In genomic region chr5:14367364-14367763, GRCh38 we compare ENCODE assay signal across 13 cellular contexts.
DNase-seq lines count a peak whose midpoint lies in the region; ATAC-seq and TF ChIP-seq lines count a peak whose summit lies in the region.
"Had no signal": no experiment of that assay in that cellular context is flagged by ENCODE, and none has a peak within 500 bp of the region (broad histone marks: within the 10 kb centered on the region; RNA-seq: fewer than 3 reads in every experiment).

No MANE protein-coding gene starts in this region.

- no peak overlapping the region for H3K4me3 ChIP-seq in heart left ventricle

- CTCF ChIA-PET in activated CD8-positive, alpha-beta T cell treated with anti-CD3 and anti-CD28 coated beads, Interleukin-2, amount 10 ng/mL, durations not matched to agents 7 days and 5 days (lab: Charles Lee), result interaction anchor here (1.1 to 13.4 kb wide), 7 partner anchors 16 to 288 kb away, joined by 4 to 304 read pairs (median 29); no protein-coding TSS in a partner anchor
- CTCF ChIA-PET in activated CD8-positive, alpha-beta T cell treated with anti-CD3 and anti-CD28 coated beads for 36 hours (lab: Charles Lee), result interaction anchor here (1.1 to 9.0 kb wide), 6 partner anchors 12 to 286 kb away, joined by 3 to 172 read pairs (median 11); no protein-coding TSS in a partner anchor

- H3K4me1 ChIP-seq in heart left ventricle, result peaks cover 0 to 13% (median 2%) of the 10 kb centered on the region in 12 donors

- TF ChIP-seq POLR2A in heart left ventricle (IDR thresholded peaks at IDR 0.05), result no peak

- H3K36me3 ChIP-seq in heart left ventricle, result peaks cover 2 to 100% (median 92%) of the 10 kb centered on the region in 9 donors

- no peak for DNase-seq in activated CD8-positive, alpha-beta T cell treated with anti-CD3 and anti-CD28 coated beads, Interleukin-2, amount 10 ng/mL, durations not matched to agents 7 days and 5 days
- no peak for DNase-seq in activated CD8-positive, alpha-beta T cell treated with anti-CD3 and anti-CD28 coated beads for 36 hours
- DNase-seq in heart left ventricle (no peak), left cardiac atrium (no peak), HFFc6 (no peak), HuH-7.5 (ENCODE audit: low spot score) (no peak)
- no peak for DNase-seq in effector memory CD8-positive, alpha-beta T cell
- DNase-seq: Calu3; CD4-positive, alpha-beta T cell; DMS 273 treated with DMSO at 0.1 percent for 48 hours; HCEC 1CT had no signal

- peaks cover 1% of the 10 kb centered on the region for H3K27me3 Mint-ChIP-seq in activated CD8-positive, alpha-beta T cell treated with anti-CD3 and anti-CD28 coated beads, Interleukin-2, amount 10 ng/mL, durations not matched to agents 7 days and 5 days (ENCODE audit: low read depth)
- no peaks in the 10 kb centered on the region for H3K27me3 Mint-ChIP-seq in activated CD8-positive, alpha-beta T cell treated with anti-CD3 and anti-CD28 coated beads for 36 hours
- peaks cover 35% of the 10 kb centered on the region for H3K27me3 Mint-ChIP-seq in HFFc6 (ENCODE audit: insufficient read depth)
- H3K27me3 Mint-ChIP-seq in effector memory CD8-positive, alpha-beta T cell, result no peaks in the 10 kb centered on the region
- H3K27me3 Mint-ChIP-seq: B cell; CD4-positive, alpha-beta T cell had no signal

- no peak for TF ChIP-seq CTCF in activated CD8-positive, alpha-beta T cell treated with anti-CD3 and anti-CD28 coated beads for 36 hours (IDR thresholded peaks at IDR 0.05)
- TF ChIP-seq CTCF in heart left ventricle (IDR thresholded peaks at IDR 0.05), result no peak
- no peak for TF ChIP-seq CTCF in HFFc6 (IDR thresholded peaks at IDR 0.05)

- no peaks in the 10 kb centered on the region for H3K27me3 ChIP-seq in heart left ventricle

- no peak overlapping the region for H3K4me3 Mint-ChIP-seq in activated CD8-positive, alpha-beta T cell treated with anti-CD3 and anti-CD28 coated beads, Interleukin-2, amount 10 ng/mL, durations not matched to agents 7 days and 5 days
- no peak overlapping the region for H3K4me3 Mint-ChIP-seq in activated CD8-positive, alpha-beta T cell treated with anti-CD3 and anti-CD28 coated beads for 36 hours
- no peak overlapping the region for H3K4me3 Mint-ChIP-seq in HFFc6
- H3K4me3 Mint-ChIP-seq in effector memory CD8-positive, alpha-beta T cell, result no peak overlapping the region
- H3K4me3 Mint-ChIP-seq: B cell; CD4-positive, alpha-beta T cell had no signal

- H3K27ac Mint-ChIP-seq in activated CD8-positive, alpha-beta T cell treated with anti-CD3 and anti-CD28 coated beads, Interleukin-2, amount 10 ng/mL, durations not matched to agents 7 days and 5 days, result peak overlapping the region; percentile 87
- no peak overlapping the region for H3K27ac Mint-ChIP-seq in activated CD8-positive, alpha-beta T cell treated with anti-CD3 and anti-CD28 coated beads for 36 hours
- peak overlapping the region; percentile 21; the same call in 1 of the 2 replicates for H3K27ac Mint-ChIP-seq in HFFc6
- H3K27ac Mint-ChIP-seq in effector memory CD8-positive, alpha-beta T cell, result peak overlapping the region; percentile 19 to 53
- H3K27ac Mint-ChIP-seq: B cell; CD4-positive, alpha-beta T cell had no signal

- peaks cover 0 to 4% (median 0%) of the 10 kb centered on the region in 12 donors for H3K9me3 ChIP-seq in heart left ventricle

- POLR2A ChIA-PET in activated CD8-positive, alpha-beta T cell treated with anti-CD3 and anti-CD28 coated beads, Interleukin-2, amount 10 ng/mL, durations not matched to agents 7 days and 5 days (lab: Charles Lee), result interaction anchor here (0.5 to 3.1 kb wide), 5 partner anchors 33 to 281 kb away, joined by 3 to 15 read pairs (median 7); no protein-coding TSS in a partner anchor
- POLR2A ChIA-PET in activated CD8-positive, alpha-beta T cell treated with anti-CD3 and anti-CD28 coated beads for 36 hours (lab: Charles Lee), result no interaction called here

- ATAC-seq in activated CD8-positive, alpha-beta T cell treated with anti-CD3 and anti-CD28 coated beads, Interleukin-2, amount 10 ng/mL, durations not matched to agents 7 days and 5 days, result no peak
- ATAC-seq in activated CD8-positive, alpha-beta T cell treated with anti-CD3 and anti-CD28 coated beads for 36 hours, result no peak
- ATAC-seq in heart left ventricle (peak in 3 of 4 donors; percentile 20 to 35 (median 31)), left cardiac atrium (no peak)
- ATAC-seq in effector memory CD8-positive, alpha-beta T cell (replicated peaks), result no peak

- H3K4me1 Mint-ChIP-seq in activated CD8-positive, alpha-beta T cell treated with anti-CD3 and anti-CD28 coated beads, Interleukin-2, amount 10 ng/mL, durations not matched to agents 7 days and 5 days (ENCODE audit: low read depth), result peaks cover 66% of the 10 kb centered on the region
- H3K4me1 Mint-ChIP-seq in activated CD8-positive, alpha-beta T cell treated with anti-CD3 and anti-CD28 coated beads for 36 hours (ENCODE audit: low read depth), result peaks cover 35% of the 10 kb centered on the region
- H3K4me1 Mint-ChIP-seq in HFFc6 (ENCODE audit: low read depth), result peaks cover 31% of the 10 kb centered on the region
- peaks cover 11 to 19% of the 10 kb centered on the region in 2 donors for H3K4me1 Mint-ChIP-seq in effector memory CD8-positive, alpha-beta T cell (ENCODE audit: low read depth in 2 of 2)

- H3K36me3 Mint-ChIP-seq in activated CD8-positive, alpha-beta T cell treated with anti-CD3 and anti-CD28 coated beads, Interleukin-2, amount 10 ng/mL, durations not matched to agents 7 days and 5 days (ENCODE audit: low read depth), result no peaks in the 10 kb centered on the region
- no peaks in the 10 kb centered on the region for H3K36me3 Mint-ChIP-seq in activated CD8-positive, alpha-beta T cell treated with anti-CD3 and anti-CD28 coated beads for 36 hours (ENCODE audit: low read depth)
- peaks cover 74% of the 10 kb centered on the region for H3K36me3 Mint-ChIP-seq in HFFc6 (ENCODE audit: low read depth)
- peaks cover 3% of the 10 kb centered on the region for H3K36me3 Mint-ChIP-seq in effector memory CD8-positive, alpha-beta T cell (ENCODE audit: insufficient read depth)

- H3K27ac ChIP-seq in heart left ventricle, result peak overlapping the region in 7 of 12 donors; percentile 6 to 70 (median 26)
- H3K27ac ChIP-seq: HL-60 had no signal

- 62 to 67% (median 65%) methylated on average over 3 of the region's 3 CpGs for WGBS in heart left ventricle, 4 donors

- no peaks in the 10 kb centered on the region for H3K9me3 Mint-ChIP-seq in activated CD8-positive, alpha-beta T cell treated with anti-CD3 and anti-CD28 coated beads, Interleukin-2, amount 10 ng/mL, durations not matched to agents 7 days and 5 days (ENCODE audit: insufficient read depth)
- H3K9me3 Mint-ChIP-seq in activated CD8-positive, alpha-beta T cell treated with anti-CD3 and anti-CD28 coated beads for 36 hours, result no peaks in the 10 kb centered on the region
- H3K9me3 Mint-ChIP-seq in HFFc6, result no peaks in the 10 kb centered on the region
- no peaks in the 10 kb centered on the region for H3K9me3 Mint-ChIP-seq in effector memory CD8-positive, alpha-beta T cell
- H3K9me3 Mint-ChIP-seq: CD4-positive, alpha-beta T cell had no signal

- intact Hi-C loops in activated CD8-positive, alpha-beta T cell treated with anti-CD3 and anti-CD28 coated beads for 36 hours (cut with micrococcal nuclease), result loop anchor here (10.0 kb wide), 1 partner anchor 647 kb away; no protein-coding TSS in a partner anchor
- intact Hi-C loops in heart left ventricle (cut with DNase I), result loop anchor here in 5 of 10 donors (5.0 to 10.0 kb wide), 3 partner anchors 373 to 383 kb away; no protein-coding TSS in a partner anchor
- intact Hi-C loops in left cardiac atrium (cut with DNase I), result no loop called here

Comparison
In these comparisons a context has a peak if more than half of its experiments do, and no peak if none do; other contexts are left out.
1. ATAC-seq: peak in heart left ventricle (3 of 4); none in activated CD8-positive, alpha-beta T cell treated with anti-CD3 and anti-CD28 coated beads, Interleukin-2, amount 10 ng/mL, durations not matched to agents 7 days and 5 days (single experiment), activated CD8-positive, alpha-beta T cell treated with anti-CD3 and anti-CD28 coated beads for 36 hours (single experiment), left cardiac atrium (0 of 2) and effector memory CD8-positive, alpha-beta T cell (single experiment).